ENCODE assay signal across 10 cellular contexts in genomic region chr11:128515766-128516466, GRCh38.
A peak's percentile ranks its signal among the peaks of the same experiment; 100 is the strongest.
DNase-seq lines count a peak whose midpoint lies in the region; ATAC-seq and TF ChIP-seq lines count a peak whose summit lies in the region.
"Had no signal": no experiment of that assay in that cellular context is flagged by ENCODE, and none has a peak within 500 bp of the region (broad histone marks: within the 10 kb centered on the region; RNA-seq: fewer than 3 reads in every experiment).

No MANE protein-coding gene starts in this region.

- peaks cover 75% of the 10 kb centered on the region for H3K4me1 Mint-ChIP-seq in activated naive CD4-positive, alpha-beta T cell treated with anti-CD3 and anti-CD28 coated beads, Interleukin-2, amount 50 U/mL, for 24 hours
- peaks cover 74% of the 10 kb centered on the region for H3K4me1 Mint-ChIP-seq in memory B cell

- no peak overlapping the region for H3K9ac ChIP-seq in MM.1S (ENCODE audit: low read length)

- no peaks in the 10 kb centered on the region for H3K9me3 Mint-ChIP-seq in activated naive CD4-positive, alpha-beta T cell treated with anti-CD3 and anti-CD28 coated beads, Interleukin-2, amount 50 U/mL, for 24 hours
- no peaks in the 10 kb centered on the region for H3K9me3 Mint-ChIP-seq in activated naive CD4-positive, alpha-beta T cell treated with anti-CD3 and anti-CD28 coated beads, Interleukin-2, amount 50 U/mL, for 72 hours
- no peaks in the 10 kb centered on the region for H3K9me3 Mint-ChIP-seq in memory B cell

- H3K9me3 ChIP-seq in tibial nerve (no peaks in the 10 kb centered on the region), MM.1S (replicated peaks; ENCODE audit: insufficient read depth, low read length) (no peaks in the 10 kb centered on the region)

- ATAC-seq in activated naive CD4-positive, alpha-beta T cell treated with anti-CD3 and anti-CD28 coated beads, Interleukin-2, amount 50 U/mL, for 72 hours, result no peak
- ATAC-seq in memory B cell (ENCODE audit: low read depth) (no peak), GM18909 (IDR thresholded peaks at IDR 0.05; ENCODE audit: poor library complexity, unreplicated experiment) (no peak)
- ATAC-seq: HCT116 had no signal

- H4K20me1 ChIP-seq in MM.1S (ENCODE audit: insufficient read depth, low read length), result no peaks in the 10 kb centered on the region

- H2AFZ ChIP-seq in MM.1S (ENCODE audit: low read length), result no peak overlapping the region

- H3K4me3 ChIP-seq in tibial nerve (peak overlapping the region in 1 of 4 donors; percentile 33), MM.1S (ENCODE audit: low read length) (no peak overlapping the region)

- H3K4me1 ChIP-seq in tibial nerve (peaks cover 0 to 98% (median 47%) of the 10 kb centered on the region in 4 donors), MM.1S (ENCODE audit: low read length) (peaks cover 6% of the 10 kb centered on the region; the same call in 1 of the 2 replicates)

- no peak for DNase-seq in activated naive CD4-positive, alpha-beta T cell treated with anti-CD3 and anti-CD28 coated beads, Interleukin-2, amount 50 U/mL, for 16 hours
- no peak for DNase-seq in activated naive CD4-positive, alpha-beta T cell treated with anti-CD3 and anti-CD28 coated beads, Interleukin-2, amount 50 U/mL, for 72 hours (ENCODE audit: low spot score in 2 of 2)
- DNase-seq in memory B cell (ENCODE audit: low spot score in 2 of 2) (no peak), tibial nerve (ENCODE audit: low spot score in 2 of 2) (no peak), MM.1S (no peak), NCI-H2196 (lab: John Stamatoyannopoulos, UW; ENCODE audit: unreplicated experiment) (no peak)
- DNase-seq: occipital lobe had no signal

- peaks cover 0 to 9% (median 0%) of the 10 kb centered on the region in 3 donors for H3K36me3 ChIP-seq in tibial nerve
- H3K36me3 ChIP-seq in MM.1S (replicated peaks; ENCODE audit: insufficient read depth, low read length), result no peaks in the 10 kb centered on the region

- H3K27me3 Mint-ChIP-seq in activated naive CD4-positive, alpha-beta T cell treated with anti-CD3 and anti-CD28 coated beads, Interleukin-2, amount 50 U/mL, for 24 hours, result no peaks in the 10 kb centered on the region
- H3K27me3 Mint-ChIP-seq in memory B cell, result no peaks in the 10 kb centered on the region

- 44 to 51% methylated on average over 7 of the region's 7 CpGs for WGBS in tibial nerve, 2 donors

- no peaks in the 10 kb centered on the region for H3F3A ChIP-seq in MM.1S (ENCODE audit: insufficient read depth, low read length)

- TF ChIP-seq POLR2A in tibial nerve (IDR thresholded peaks at IDR 0.05), result no peak

- H3K27ac ChIP-seq in tibial nerve, result peak overlapping the region in 3 of 4 donors; percentile 6 to 43 (median 27)
- H3K27ac ChIP-seq in MM.1S (ENCODE audit: low read length), result no peak overlapping the region

- no peaks in the 10 kb centered on the region for H3K9me2 ChIP-seq in MM.1S (replicated peaks; ENCODE audit: insufficient read depth, low read length)

- H3K27ac Mint-ChIP-seq in activated naive CD4-positive, alpha-beta T cell treated with anti-CD3 and anti-CD28 coated beads, Interleukin-2, amount 50 U/mL, for 24 hours, result peak overlapping the region; percentile 98
- H3K27ac Mint-ChIP-seq in activated naive CD4-positive, alpha-beta T cell treated with anti-CD3 and anti-CD28 coated beads, Interleukin-2, amount 50 U/mL, for 72 hours, result peak overlapping the region; percentile 87 to 97
- H3K27ac Mint-ChIP-seq in memory B cell, result peak overlapping the region; percentile 94

- TF ChIP-seq EP300 in tibial nerve (IDR thresholded peaks at IDR 0.05), result no peak

- TF ChIP-seq CTCF in tibial nerve (IDR thresholded peaks at IDR 0.05), result no peak
- no peak for TF ChIP-seq CTCF in MM.1S (IDR thresholded peaks at IDR 0.05; ENCODE audit: low read length)

- H3K4me3 Mint-ChIP-seq in activated naive CD4-positive, alpha-beta T cell treated with anti-CD3 and anti-CD28 coated beads, Interleukin-2, amount 50 U/mL, for 24 hours, result peak overlapping the region; percentile 97
- peak overlapping the region; percentile 99 for H3K4me3 Mint-ChIP-seq in memory B cell

- H3K79me2 ChIP-seq in MM.1S (ENCODE audit: low read length), result peaks cover 100% of the 10 kb centered on the region

- peaks cover 37% of the 10 kb centered on the region for H3K36me3 Mint-ChIP-seq in activated naive CD4-positive, alpha-beta T cell treated with anti-CD3 and anti-CD28 coated beads, Interleukin-2, amount 50 U/mL, for 24 hours
- peaks cover 79 to 92% of the 10 kb centered on the region in 2 donors for H3K36me3 Mint-ChIP-seq in activated naive CD4-positive, alpha-beta T cell treated with anti-CD3 and anti-CD28 coated beads, Interleukin-2, amount 50 U/mL, for 72 hours
- peaks cover 37% of the 10 kb centered on the region for H3K36me3 Mint-ChIP-seq in memory B cell

- no peak overlapping the region for H3K4me2 ChIP-seq in MM.1S (ENCODE audit: low read depth, low read length)

- no peaks in the 10 kb centered on the region for H3K27me3 ChIP-seq in tibial nerve
- H3K27me3 ChIP-seq in MM.1S (replicated peaks; ENCODE audit: insufficient read depth, low read length), result no peaks in the 10 kb centered on the region
